10 cellular contexts compared by ENCODE assay signal in genomic region chr19:7224205-7224833, GRCh38.
DNase-seq lines count a peak whose midpoint lies in the region; ATAC-seq and TF ChIP-seq lines count a peak whose summit lies in the region.
"Had no signal": no experiment of that assay in that cellular context is flagged by ENCODE, and none has a peak within 500 bp of the region (broad histone marks: within the 10 kb centered on the region; RNA-seq: fewer than 3 reads in every experiment).

No MANE protein-coding gene starts in this region.

- peaks cover 12% of the 10 kb centered on the region for H3K4me1 Mint-ChIP-seq in type B pancreatic cell (ENCODE audit: unreplicated experiment)

- no peak for TF ChIP-seq EP300 in upper lobe of left lung (IDR thresholded peaks at IDR 0.05)

- H3K27ac ChIP-seq in fibroblast of lung (ENCODE audit: insufficient read depth, low read length): no peak overlapping the region
- peak overlapping the region; percentile 76 for H3K27ac ChIP-seq in muscle layer of colon (ENCODE audit: low read depth, low read length)
- peak overlapping the region in 1 of 4 donors; percentile 35 for H3K27ac ChIP-seq in upper lobe of left lung
- no peak overlapping the region for H3K27ac ChIP-seq in brain microvascular endothelial cell

- no peaks in the 10 kb centered on the region for H3K27me3 Mint-ChIP-seq in type B pancreatic cell

- no peaks in the 10 kb centered on the region for H3K36me3 Mint-ChIP-seq in type B pancreatic cell
- H3K36me3 Mint-ChIP-seq: naive thymus-derived CD4-positive, alpha-beta T cell had no signal

- H3K27me3 ChIP-seq in fibroblast of lung (ENCODE audit: control insufficient read depth, insufficient read depth, low read length) (peaks cover 2% of the 10 kb centered on the region), muscle layer of colon (ENCODE audit: control insufficient read depth in 1 of 2, insufficient read depth in 2 of 2, low read length in 2 of 2) (no peaks in the 10 kb centered on the region), upper lobe of left lung (no peaks in the 10 kb centered on the region), brain microvascular endothelial cell (replicated peaks) (no peaks in the 10 kb centered on the region)

- 44 to 63% methylated on average over 20 of the region's 20 CpGs for WGBS in upper lobe of left lung, 2 donors

- H3K4me3 Mint-ChIP-seq in type B pancreatic cell: no peak overlapping the region
- H3K4me3 Mint-ChIP-seq: naive thymus-derived CD4-positive, alpha-beta T cell had no signal

- DNase-seq in NCI-H526 treated with DMSO at 0.1 percent for 48 hours (lab: John Stamatoyannopoulos, UW): peak; percentile 27
- peak; percentile 32 to 53 for DNase-seq in fibroblast of lung (ENCODE audit: low read depth in 2 of 2)
- peak; percentile 26 to 75 for DNase-seq in upper lobe of left lung
- no peak for DNase-seq in brain microvascular endothelial cell
- no peak for DNase-seq in type B pancreatic cell (ENCODE audit: extremely low spot score, unreplicated experiment)
- DNase-seq in stimulated activated naive CD4-positive, alpha-beta T cell treated with Interleukin-2 at 50 U/mL for 16 hours (lab: John Stamatoyannopoulos, UW): no peak
- DNase-seq: effector CD8-positive, alpha-beta T cell; naive thymus-derived CD4-positive, alpha-beta T cell; NCI-H187 treated with DMSO at 0.1 percent for 48 hours had no signal

- peak in 1 of 2 donors; percentile 61 for ATAC-seq in upper lobe of left lung (ENCODE audit: low FRiP score in 2 of 2)
- ATAC-seq: naive thymus-derived CD4-positive, alpha-beta T cell had no signal

- no peak overlapping the region for H2AFZ ChIP-seq in fibroblast of lung (ENCODE audit: low read length)

- no peaks in the 10 kb centered on the region for H3K79me2 ChIP-seq in fibroblast of lung (ENCODE audit: control insufficient read depth, insufficient read depth, low read length)

- peak overlapping the region in 1 of 4 experiments; percentile 19 for H3K4me3 ChIP-seq in fibroblast of lung (replicated peaks in 1 of 4; ENCODE audit: control extremely low read depth in 1 of 4, insufficient read depth in 1 of 4, low read depth in 3 of 4, low read length in 4 of 4)
- peak overlapping the region; percentile 22 to 55 for H3K4me3 ChIP-seq in muscle layer of colon (ENCODE audit: low read depth in 1 of 2, low read length in 2 of 2)
- H3K4me3 ChIP-seq in upper lobe of left lung: no peak overlapping the region
- no peak overlapping the region for H3K4me3 ChIP-seq in brain microvascular endothelial cell (ENCODE audit: low read depth, low read length)

- H4K20me1 ChIP-seq in fibroblast of lung (ENCODE audit: control insufficient read depth, extremely low read depth, insufficient read depth, low read length): no peaks in the 10 kb centered on the region

- no peak overlapping the region for H3K27ac Mint-ChIP-seq in type B pancreatic cell
- H3K27ac Mint-ChIP-seq: naive thymus-derived CD4-positive, alpha-beta T cell had no signal

- no peak for TF ChIP-seq POLR2A in upper lobe of left lung (IDR thresholded peaks at IDR 0.05)

- in situ Hi-C loops in brain microvascular endothelial cell (cut with HindIII; ENCODE audit: low pct_ligation_motif_present, low sequenced_read_pairs): no loop called here

- no peaks in the 10 kb centered on the region for H3K9me3 ChIP-seq in fibroblast of lung (ENCODE audit: control insufficient read depth, insufficient read depth, low read depth, low read length)
- no peaks in the 10 kb centered on the region for H3K9me3 ChIP-seq in muscle layer of colon (ENCODE audit: low read length)
- no peaks in the 10 kb centered on the region for H3K9me3 ChIP-seq in upper lobe of left lung

- H3K4me1 ChIP-seq in fibroblast of lung (ENCODE audit: control insufficient read depth, extremely low read depth, insufficient read depth, low read length): no peaks in the 10 kb centered on the region
- peaks cover 45% of the 10 kb centered on the region for H3K4me1 ChIP-seq in muscle layer of colon (ENCODE audit: insufficient read depth, low read length)
- peaks cover 0 to 13% (median 1%) of the 10 kb centered on the region in 4 donors for H3K4me1 ChIP-seq in upper lobe of left lung

- TF ChIP-seq CTCF in fibroblast of lung (conservative IDR thresholded peaks at IDR 0.05 in 1 of 2, IDR thresholded peaks at IDR 0.05 in 1 of 2; ENCODE audit: low read depth in 1 of 2, low read length in 2 of 2) (no peak), upper lobe of left lung (IDR thresholded peaks at IDR 0.05) (no peak), brain microvascular endothelial cell (IDR thresholded peaks at IDR 0.05; ENCODE audit: low read depth, low read length, missing control alignments) (no peak), type B pancreatic cell (conservative IDR thresholded peaks at IDR 0.05) (no peak)

- H3K4me2 ChIP-seq in fibroblast of lung (ENCODE audit: extremely low read depth, insufficient read depth, low read length): no peak overlapping the region

- H3K9ac ChIP-seq in fibroblast of lung (ENCODE audit: insufficient read depth, low read length): no peak overlapping the region
- H3K9ac ChIP-seq in muscle layer of colon (ENCODE audit: low read length): no peak overlapping the region

- no peaks in the 10 kb centered on the region for H3K36me3 ChIP-seq in fibroblast of lung (ENCODE audit: control insufficient read depth, insufficient read depth, low read length)
- H3K36me3 ChIP-seq in muscle layer of colon (ENCODE audit: insufficient read depth, low read length): no peaks in the 10 kb centered on the region
- no peaks in the 10 kb centered on the region for H3K36me3 ChIP-seq in upper lobe of left lung
- no peaks in the 10 kb centered on the region for H3K36me3 ChIP-seq in brain microvascular endothelial cell (replicated peaks)

- H3K9me3 Mint-ChIP-seq in type B pancreatic cell: no peaks in the 10 kb centered on the region
- H3K9me3 Mint-ChIP-seq: naive thymus-derived CD4-positive, alpha-beta T cell had no signal

Comparison
In these comparisons a context has a peak if more than half of its experiments do, and no peak if none do; other contexts are left out.
1. DNase-seq: peak in NCI-H526 treated with DMSO at 0.1 percent for 48 hours (single experiment), fibroblast of lung (2 of 2) and upper lobe of left lung (2 of 2); none in brain microvascular endothelial cell (single experiment), type B pancreatic cell (single experiment) and stimulated activated naive CD4-positive, alpha-beta T cell treated with Interleukin-2 at 50 U/mL for 16 hours (single experiment).
2. H3K4me3 ChIP-seq: peak in muscle layer of colon (2 of 2); none in upper lobe of left lung (0 of 4) and brain microvascular endothelial cell (single experiment).